ENCODE assay signal across 8 cellular contexts in the genomic region with DNA sequence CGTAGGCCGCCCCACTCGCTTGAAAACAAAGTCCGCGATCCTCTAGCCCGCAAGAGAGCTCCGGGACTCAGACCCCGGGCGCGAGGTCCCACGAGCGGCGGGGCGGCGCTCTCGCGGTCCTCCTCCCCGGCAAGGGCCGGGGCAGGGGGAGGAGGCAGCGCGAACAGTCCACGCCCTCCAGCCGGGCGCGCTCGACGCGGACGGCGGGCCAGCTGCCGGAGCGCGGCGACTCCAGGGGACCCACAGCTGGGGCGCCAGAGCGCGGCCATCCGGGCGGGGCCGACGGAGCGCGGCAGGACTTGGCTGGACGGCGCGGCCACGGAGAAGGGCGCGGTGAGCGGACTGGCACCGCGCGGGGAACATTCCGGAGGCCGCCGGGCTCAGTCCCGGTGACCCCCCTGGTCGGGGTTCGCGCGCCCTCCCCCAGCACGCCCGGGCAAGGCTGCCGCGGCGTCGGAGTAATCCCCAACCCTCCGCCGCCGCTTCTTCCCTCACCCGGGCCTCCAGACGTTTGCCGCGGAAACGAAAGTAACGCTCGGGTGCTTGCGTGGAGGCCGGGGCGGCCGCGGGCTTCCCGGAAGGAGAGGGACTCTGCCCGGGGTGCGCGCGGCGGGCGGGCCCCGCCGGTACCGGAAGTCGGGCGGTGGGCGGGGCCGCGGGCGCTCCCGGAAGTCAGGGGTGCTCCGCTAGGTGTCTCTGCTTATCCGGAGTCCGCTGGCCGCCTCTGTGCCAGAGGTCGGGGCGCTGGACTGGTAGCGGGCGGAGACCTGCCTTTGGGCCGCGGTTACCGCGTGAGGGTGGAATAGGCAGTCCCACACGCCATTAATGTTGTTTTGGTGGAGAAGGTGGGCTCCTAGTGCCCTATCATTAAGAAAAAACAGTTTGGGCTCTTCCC. TPM values are rescaled to one million over a fixed set of nuclear protein-coding genes. Genes with fewer than 3 reads are reported as not detected.
A peak's percentile ranks its signal among the peaks of the same experiment; 100 is the strongest.
DNase-seq lines count a peak whose midpoint lies in the region; ATAC-seq and TF ChIP-seq lines count a peak whose summit lies in the region.

A gene (plus strand): TSS at position 166 of the 895 bp plus-strand sequence. CDS start 8,330 bp downstream, outside the sequence.

- H3K27me3 ChIP-seq in adipocyte (replicated peaks; ENCODE audit: control insufficient read depth, insufficient read depth, low read length), result no peaks in the 10 kb centered on the region
- H3K27me3 ChIP-seq in upper lobe of right lung, result no peaks in the 10 kb centered on the region

- H3K4me1 ChIP-seq in adipocyte (ENCODE audit: control insufficient read depth, insufficient read depth, low read length) (peaks cover 39% of the 10 kb centered on the region), upper lobe of right lung (peaks cover 35% of the 10 kb centered on the region)

- H3K9me3 ChIP-seq in adipocyte (ENCODE audit: control insufficient read depth, low read length), result no peaks in the 10 kb centered on the region
- H3K9me3 ChIP-seq in upper lobe of right lung, result no peaks in the 10 kb centered on the region

- ATAC-seq in HG02610 (IDR thresholded peaks at IDR 0.05; ENCODE audit: unreplicated experiment), result peak; percentile 83
- ATAC-seq in upper lobe of right lung, result peak; percentile 94

- peak; percentile 32 for DNase-seq in NCI-H1092 (lab: John Stamatoyannopoulos, UW)
- peak; percentile 88 for DNase-seq in T follicular helper cell (ENCODE audit: low read depth)
- peak; percentile 96 for DNase-seq in adipocyte (ENCODE audit: low read depth)
- peak; percentile 98 for DNase-seq in cardiac septum (ENCODE audit: low spot score)
- DNase-seq in posterior vena cava (ENCODE audit: low spot score), result peak; percentile 98
- DNase-seq in upper lobe of right lung, result peak; percentile 98

- peak; percentile 44 for TF ChIP-seq CTCF in GM12873 (IDR thresholded peaks at IDR 0.05; ENCODE audit: insufficient read depth, low read depth, low read length, missing control alignments)
- TF ChIP-seq CTCF in upper lobe of right lung (IDR thresholded peaks at IDR 0.05), result peak; percentile 21

- H3K9ac ChIP-seq in adipocyte (ENCODE audit: low read length), result peak within 1 kb of the TSS; percentile 98

- peak within 1 kb of the TSS; percentile 100 for H3K27ac ChIP-seq in upper lobe of right lung

- intact Hi-C loops in cardiac septum (cut with DNase I), result loop anchor here (5.0 kb wide), 1 partner anchor 94 kb away; no protein-coding TSS in a partner anchor
- intact Hi-C loops in posterior vena cava (cut with DNase I), result no loop called here
- intact Hi-C loops in upper lobe of right lung (cut with DNase I), result no loop called here

- H3K36me3 ChIP-seq in adipocyte (ENCODE audit: control insufficient read depth, insufficient read depth, low read length, severe bottlenecking) (peaks cover 8% of the 10 kb centered on the region), upper lobe of right lung (no peaks in the 10 kb centered on the region)

- H3K4me3 ChIP-seq in adipocyte (ENCODE audit: low read length) (peak within 1 kb of the TSS; percentile 96), upper lobe of right lung (peak within 1 kb of the TSS; percentile 89)

RNA-seq across cellular contexts. Expression of the gene that starts here (rescaled TPM):
- total RNA-seq in cardiac septum (8.2 TPM), posterior vena cava (10 to 100 TPM; 19.9 to 20.3 TPM), upper lobe of right lung (24.4 TPM)

Comparison
In these comparisons a context has a peak if more than half of its experiments do, and no peak if none do; other contexts are left out.
1. Peak in every context shown above with its lines: DNase-seq, ATAC-seq, H3K4me3 ChIP-seq and H3K27ac ChIP-seq.
2. DNase-seq: peak in every context shown above with its lines; median percentile 98 in cardiac septum; 98 in posterior vena cava; 98 in upper lobe of right lung; 96 in adipocyte; 88 in T follicular helper cell; 32 in NCI-H1092.